ENCODE assay signal across 10 cellular contexts in the genomic region with DNA sequence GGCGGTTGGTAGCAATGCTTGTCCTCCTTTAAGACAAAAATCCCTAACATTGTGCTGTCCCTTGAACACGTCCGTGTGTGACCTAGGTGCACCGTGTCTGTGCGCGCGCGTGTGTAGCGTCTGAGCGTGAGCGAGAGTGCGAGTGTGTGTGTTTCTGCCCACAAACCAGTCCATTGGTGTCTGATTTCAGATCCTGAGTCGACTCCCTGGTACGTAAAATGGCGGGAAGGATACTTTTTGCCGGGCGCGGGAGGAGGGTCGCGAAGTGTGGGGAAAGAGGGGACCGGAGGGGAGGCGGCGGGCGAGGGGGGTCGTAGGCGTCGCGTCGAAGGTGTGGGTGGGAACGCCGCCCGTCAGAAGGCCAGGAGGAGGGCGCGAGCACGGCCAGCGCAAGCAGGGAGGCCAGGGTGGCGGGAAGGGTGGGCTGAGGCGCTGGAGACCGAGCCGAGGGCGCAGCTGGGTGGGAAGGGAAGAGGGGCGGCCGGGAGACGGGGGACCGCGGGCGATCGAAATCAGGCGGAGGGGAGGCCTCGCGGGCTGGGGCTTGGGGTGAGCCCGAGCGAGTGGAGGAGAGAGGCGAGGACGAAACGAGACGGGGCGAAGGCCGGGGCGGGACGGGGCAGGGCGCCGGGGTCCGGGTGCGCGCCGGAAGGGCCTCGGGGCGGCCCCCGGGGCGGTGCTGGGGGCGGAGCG. TPM values are rescaled to one million over a fixed set of nuclear protein-coding genes. Genes with fewer than 3 reads are reported as not detected.
DNase-seq lines count a peak whose midpoint lies in the region; ATAC-seq and TF ChIP-seq lines count a peak whose summit lies in the region.
"Had no signal": no experiment of that assay in that cellular context is flagged by ENCODE, and none has a peak within 500 bp of the region (broad histone marks: within the 10 kb centered on the region; RNA-seq: fewer than 3 reads in every experiment).

No MANE protein-coding gene starts in this region.

- no peaks in the 10 kb centered on the region for H3K9me3 ChIP-seq in DOHH2 (ENCODE audit: control insufficient read depth, insufficient read depth, low read length)
- H3K9me3 ChIP-seq in neuronal stem cell (replicated peaks in 1 of 2; ENCODE audit: control insufficient read depth in 2 of 2, insufficient read depth in 1 of 2, low read depth in 1 of 2, low read length in 2 of 2) = no peaks in the 10 kb centered on the region

- no peak overlapping the region for H4K8ac ChIP-seq in neuronal stem cell (ENCODE audit: low read depth, low read length)

- peak overlapping the region; percentile 72 for H3K9ac ChIP-seq in neuronal stem cell (ENCODE audit: low read depth, low read length, poor library complexity)

- peak overlapping the region; percentile 22 for H2AK5ac ChIP-seq in neuronal stem cell (ENCODE audit: low read depth, low read length)

- no peak overlapping the region for H3K4ac ChIP-seq in neuronal stem cell (ENCODE audit: low read length)

- no peak overlapping the region for H2BK120ac ChIP-seq in neuronal stem cell (ENCODE audit: low read depth, low read length)

- peak overlapping the region; percentile 95 for H3K23ac ChIP-seq in neuronal stem cell (ENCODE audit: low read depth, low read length, poor library complexity)

- H3K4me1 Mint-ChIP-seq in IgD-negative memory B cell = peaks cover 9 to 15% (median 12%) of the 10 kb centered on the region in 3 donors
- H3K4me1 Mint-ChIP-seq in activated naive CD8-positive, alpha-beta T cell treated with anti-CD3 and anti-CD28 coated beads, Interleukin-2, amount 10 ng/mL, durations not matched to agents 7 days and 5 days = peaks cover 14% of the 10 kb centered on the region

- peaks cover 5% of the 10 kb centered on the region for H3K36me3 Mint-ChIP-seq in IgD-negative memory B cell
- peaks cover 1% of the 10 kb centered on the region for H3K36me3 Mint-ChIP-seq in activated naive CD8-positive, alpha-beta T cell treated with anti-CD3 and anti-CD28 coated beads, Interleukin-2, amount 10 ng/mL, durations not matched to agents 7 days and 5 days

- H4K91ac ChIP-seq in neuronal stem cell (ENCODE audit: low read depth, low read length, poor library complexity) = no peak overlapping the region

- peaks cover 50% of the 10 kb centered on the region for H3K27me3 ChIP-seq in DOHH2 (ENCODE audit: control insufficient read depth, low read length)
- H3K27me3 ChIP-seq in neuronal stem cell (ENCODE audit: control insufficient read depth in 3 of 3, insufficient read depth in 3 of 3, low read depth in 1 of 3, low read length in 3 of 3) = peaks cover 38 to 100% (median 71%) of the 10 kb centered on the region in 3 experiments
- peaks cover 87% of the 10 kb centered on the region for H3K27me3 ChIP-seq in brain microvascular endothelial cell (replicated peaks)

- H3K79me1 ChIP-seq in neuronal stem cell (ENCODE audit: low read depth, low read length) = no peaks in the 10 kb centered on the region

- no peak overlapping the region for H2BK5ac ChIP-seq in neuronal stem cell (ENCODE audit: low read length)

- H3K27ac Mint-ChIP-seq in IgD-negative memory B cell = peak overlapping the region; percentile 58 to 75 (median 64)
- peak overlapping the region; percentile 76 for H3K27ac Mint-ChIP-seq in activated naive CD8-positive, alpha-beta T cell treated with anti-CD3 and anti-CD28 coated beads, Interleukin-2, amount 10 ng/mL, durations not matched to agents 7 days and 5 days

- H2BK12ac ChIP-seq in neuronal stem cell (ENCODE audit: low read length) = no peak overlapping the region

- peak overlapping the region; percentile 28 for H3K14ac ChIP-seq in neuronal stem cell (ENCODE audit: low read length)

- no peaks in the 10 kb centered on the region for H3K79me2 ChIP-seq in DOHH2 (ENCODE audit: control insufficient read depth, low read length)

- H3K9me3 Mint-ChIP-seq in IgD-negative memory B cell = peaks cover 3 to 10% (median 7%) of the 10 kb centered on the region in 3 donors
- peaks cover 5% of the 10 kb centered on the region for H3K9me3 Mint-ChIP-seq in activated naive CD8-positive, alpha-beta T cell treated with anti-CD3 and anti-CD28 coated beads, Interleukin-2, amount 10 ng/mL, durations not matched to agents 7 days and 5 days

- WGBS in neuronal stem cell (ENCODE audit: extremely low coverage in 2 of 2, insufficient read length in 2 of 2, insufficient replicate concordance in 1 of 2), 2 donors = no CpG with 5 or more reads among the region's 73 CpGs

- no peaks in the 10 kb centered on the region for H3F3A ChIP-seq in DOHH2 (ENCODE audit: control insufficient read depth, insufficient read depth)

- ATAC-seq in activated naive CD8-positive, alpha-beta T cell treated with anti-CD3 and anti-CD28 coated beads, Interleukin-2, amount 10 ng/mL, durations not matched to agents 7 days and 5 days (ENCODE audit: low read depth) = no peak
- ATAC-seq in GM18861 (IDR thresholded peaks at IDR 0.05; ENCODE audit: unreplicated experiment) = no peak

- peak overlapping the region; percentile 92 for H2BK15ac ChIP-seq in neuronal stem cell (ENCODE audit: low read length)

- H3K36me3 ChIP-seq in DOHH2 (ENCODE audit: control insufficient read depth, low read length) (no peaks in the 10 kb centered on the region), neuronal stem cell (replicated peaks in 1 of 2; ENCODE audit: control insufficient read depth in 2 of 2, insufficient read depth in 2 of 2, low read length in 2 of 2) (no peaks in the 10 kb centered on the region), brain microvascular endothelial cell (replicated peaks) (no peaks in the 10 kb centered on the region)

- H2AFZ ChIP-seq in neuronal stem cell (ENCODE audit: low read length) = peak overlapping the region; percentile 89

- peak overlapping the region; percentile 61 to 96 (median 91) for H3K4me3 Mint-ChIP-seq in IgD-negative memory B cell
- H3K4me3 Mint-ChIP-seq in activated naive CD8-positive, alpha-beta T cell treated with anti-CD3 and anti-CD28 coated beads, Interleukin-2, amount 10 ng/mL, durations not matched to agents 7 days and 5 days = peak overlapping the region; percentile 83

- H4K20me1 ChIP-seq in DOHH2 (ENCODE audit: control insufficient read depth, insufficient read depth, low read depth, low read length) = no peaks in the 10 kb centered on the region

- H3K27me3 Mint-ChIP-seq in IgD-negative memory B cell = peaks cover 45% of the 10 kb centered on the region
- peaks cover 86% of the 10 kb centered on the region for H3K27me3 Mint-ChIP-seq in activated naive CD8-positive, alpha-beta T cell treated with anti-CD3 and anti-CD28 coated beads, Interleukin-2, amount 10 ng/mL, durations not matched to agents 7 days and 5 days

- peak; percentile 70 for DNase-seq in activated naive CD8-positive, alpha-beta T cell treated with anti-CD3 and anti-CD28 coated beads, Interleukin-2, amount 10 ng/mL, durations not matched to agents 7 days and 5 days
- DNase-seq in neuronal stem cell (ENCODE audit: low spot score) (no peak), AG08396 (ENCODE audit: low spot score) (no peak), HPDE6-E6E7 (ENCODE audit: extremely low spot score) (no peak), brain microvascular endothelial cell (no peak)

- H3K4me2 ChIP-seq in DOHH2 (ENCODE audit: low read length) (peak overlapping the region; percentile 64; the same call in 1 of the 2 replicates), neuronal stem cell (ENCODE audit: insufficient read depth, low read length, poor library complexity, severe bottlenecking) (peak overlapping the region; percentile 93)

- peak overlapping the region; percentile 66 for H3K4me3 ChIP-seq in DOHH2 (ENCODE audit: low read length)
- H3K4me3 ChIP-seq in neuronal stem cell (ENCODE audit: low read length in 2 of 2) = peak overlapping the region; percentile 11 to 77
- no peak overlapping the region for H3K4me3 ChIP-seq in brain microvascular endothelial cell (ENCODE audit: low read depth, low read length)

- in situ Hi-C loops in brain microvascular endothelial cell (cut with HindIII; ENCODE audit: low pct_ligation_motif_present, low sequenced_read_pairs) = no loop called here

- POLR2A ChIA-PET in activated naive CD8-positive, alpha-beta T cell treated with anti-CD3 and anti-CD28 coated beads, Interleukin-2, amount 10 ng/mL, durations not matched to agents 7 days and 5 days (lab: Charles Lee) = no interaction called here

- H3K4me1 ChIP-seq in DOHH2 (ENCODE audit: control insufficient read depth, low read length) (peaks cover 9% of the 10 kb centered on the region; the same call in 1 of the 2 replicates), neuronal stem cell (ENCODE audit: control insufficient read depth in 2 of 2, insufficient read depth in 1 of 2, low read depth in 1 of 2, low read length in 2 of 2) (peaks cover 3 to 6% of the 10 kb centered on the region in 2 donors)

- TF ChIP-seq CTCF in DOHH2 (IDR thresholded peaks at IDR 0.05; ENCODE audit: low read depth, low read length, poor library complexity, severe bottlenecking) = no peak
- no peak for TF ChIP-seq CTCF in brain microvascular endothelial cell (IDR thresholded peaks at IDR 0.05; ENCODE audit: low read depth, low read length, missing control alignments)

- no peaks in the 10 kb centered on the region for H3K9me2 ChIP-seq in DOHH2 (replicated peaks; ENCODE audit: control insufficient read depth, low read length)

- H3K18ac ChIP-seq in neuronal stem cell (ENCODE audit: low read length) = peak overlapping the region; percentile 87

- H3K27ac ChIP-seq in DOHH2 (ENCODE audit: low read depth, low read length) = no peak overlapping the region
- H3K27ac ChIP-seq in neuronal stem cell (replicated peaks; ENCODE audit: low read length) = no peak overlapping the region
- H3K27ac ChIP-seq in brain microvascular endothelial cell = no peak overlapping the region

RNA-seq across cellular contexts. Expression of gene OTP, which starts 8.8 kb away (rescaled TPM):
- polyA plus RNA-seq in IgD-negative memory B cell = not detected
- total RNA-seq in activated naive CD8-positive, alpha-beta T cell treated with anti-CD3 and anti-CD28 coated beads, Interleukin-2, amount 10 ng/mL, durations not matched to agents 7 days and 5 days = not detected
- 0.13 TPM for polyA plus RNA-seq in neuronal stem cell (2013, experiment 1 of 2)
- polyA plus RNA-seq in neuronal stem cell (2013, experiment 2 of 2) = 0.10 TPM
- total RNA-seq: kidney epithelial cell, RPMI7951 had no signal
